1 cellular context compared by ENCODE assay signal in genomic region chr2:181411105-181411849, GRCh38.
TF ChIP-seq lines count a peak whose summit lies in the region.

No MANE protein-coding gene starts in this region.

TF ChIP-seq in GM12878, 131 proteins besides CTCF, POLR2A, EP300 and RAD21 (continued from another document):
- TF ChIP-seq E2F8 (IDR thresholded peaks at IDR 0.05; ENCODE audit: low read depth, partially characterized antibody) = no peak
- no peak for TF ChIP-seq ZNF384 (IDR thresholded peaks at IDR 0.05; ENCODE audit: borderline replicate concordance, low read depth, low read length)
- TF ChIP-seq RBBP5 (conservative IDR thresholded peaks at IDR 0.05) = no peak
- peak; percentile 27; a peak in 1 of 4 replicates for TF ChIP-seq IKZF2 (IDR thresholded peaks at IDR 0.05)
- no peak for TF ChIP-seq HCFC1 (IDR thresholded peaks at IDR 0.05; ENCODE audit: low read length)
- peak; percentile 81; the same call in 1 of the 2 replicates for TF ChIP-seq TCF3 (IDR thresholded peaks at IDR 0.05; ENCODE audit: borderline replicate concordance, insufficient read depth, low read depth, low read length)
- 0 out of 2 replicates have a peak, but pooled peaks have one; percentile 40 for TF ChIP-seq NBN (IDR thresholded peaks at IDR 0.05)
- TF ChIP-seq CHD2 (IDR thresholded peaks at IDR 0.05; ENCODE audit: borderline replicate concordance, low read depth, low read length) = peak; percentile 64; the same call in 1 of the 2 replicates
- TF ChIP-seq, protein P1, sequence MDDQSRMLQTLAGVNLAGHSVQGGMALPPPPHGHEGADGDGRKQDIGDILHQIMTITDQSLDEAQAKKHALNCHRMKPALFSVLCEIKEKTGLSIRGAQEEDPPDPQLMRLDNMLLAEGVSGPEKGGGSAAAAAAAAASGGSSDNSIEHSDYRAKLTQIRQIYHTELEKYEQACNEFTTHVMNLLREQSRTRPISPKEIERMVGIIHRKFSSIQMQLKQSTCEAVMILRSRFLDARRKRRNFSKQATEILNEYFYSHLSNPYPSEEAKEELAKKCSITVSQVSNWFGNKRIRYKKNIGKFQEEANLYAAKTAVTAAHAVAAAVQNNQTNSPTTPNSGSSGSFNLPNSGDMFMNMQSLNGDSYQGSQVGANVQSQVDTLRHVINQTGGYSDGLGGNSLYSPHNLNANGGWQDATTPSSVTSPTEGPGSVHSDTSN (IDR thresholded peaks at IDR 0.05; ENCODE audit: insufficient replicate concordance, low read depth, low read length) = no peak
- no peak for TF ChIP-seq POLR2AphosphoS2 (IDR thresholded peaks at IDR 0.05; ENCODE audit: low read depth, low read length)
- peak; percentile 76 for TF ChIP-seq MEF2B (IDR thresholded peaks at IDR 0.05; ENCODE audit: partially characterized antibody, poor library complexity, severe bottlenecking)
- TF ChIP-seq, protein P2, sequence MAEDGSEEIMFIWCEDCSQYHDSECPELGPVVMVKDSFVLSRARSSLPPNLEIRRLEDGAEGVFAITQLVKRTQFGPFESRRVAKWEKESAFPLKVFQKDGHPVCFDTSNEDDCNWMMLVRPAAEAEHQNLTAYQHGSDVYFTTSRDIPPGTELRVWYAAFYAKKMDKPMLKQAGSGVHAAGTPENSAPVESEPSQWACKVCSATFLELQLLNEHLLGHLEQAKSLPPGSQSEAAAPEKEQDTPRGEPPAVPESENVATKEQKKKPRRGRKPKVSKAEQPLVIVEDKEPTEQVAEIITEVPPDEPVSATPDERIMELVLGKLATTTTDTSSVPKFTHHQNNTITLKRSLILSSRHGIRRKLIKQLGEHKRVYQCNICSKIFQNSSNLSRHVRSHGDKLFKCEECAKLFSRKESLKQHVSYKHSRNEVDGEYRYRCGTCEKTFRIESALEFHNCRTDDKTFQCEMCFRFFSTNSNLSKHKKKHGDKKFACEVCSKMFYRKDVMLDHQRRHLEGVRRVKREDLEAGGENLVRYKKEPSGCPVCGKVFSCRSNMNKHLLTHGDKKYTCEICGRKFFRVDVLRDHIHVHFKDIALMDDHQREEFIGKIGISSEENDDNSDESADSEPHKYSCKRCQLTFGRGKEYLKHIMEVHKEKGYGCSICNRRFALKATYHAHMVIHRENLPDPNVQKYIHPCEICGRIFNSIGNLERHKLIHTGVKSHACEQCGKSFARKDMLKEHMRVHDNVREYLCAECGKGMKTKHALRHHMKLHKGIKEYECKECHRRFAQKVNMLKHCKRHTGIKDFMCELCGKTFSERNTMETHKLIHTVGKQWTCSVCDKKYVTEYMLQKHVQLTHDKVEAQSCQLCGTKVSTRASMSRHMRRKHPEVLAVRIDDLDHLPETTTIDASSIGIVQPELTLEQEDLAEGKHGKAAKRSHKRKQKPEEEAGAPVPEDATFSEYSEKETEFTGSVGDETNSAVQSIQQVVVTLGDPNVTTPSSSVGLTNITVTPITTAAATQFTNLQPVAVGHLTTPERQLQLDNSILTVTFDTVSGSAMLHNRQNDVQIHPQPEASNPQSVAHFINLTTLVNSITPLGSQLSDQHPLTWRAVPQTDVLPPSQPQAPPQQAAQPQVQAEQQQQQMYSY (CRISPR knock-in tag; IDR thresholded peaks at IDR 0.05) = no peak
- TF ChIP-seq BCL3 (IDR thresholded peaks at IDR 0.05; ENCODE audit: borderline replicate concordance, insufficient read depth, low read depth, low read length, poor library complexity, severe bottlenecking) = no peak
- TF ChIP-seq FOXK2 (IDR thresholded peaks at IDR 0.05) = no peak
- no peak for TF ChIP-seq SPI1 (IDR thresholded peaks at IDR 0.05; ENCODE audit: borderline replicate concordance, insufficient read depth, low read depth, low read length)
- TF ChIP-seq TCF12 (IDR thresholded peaks at IDR 0.05; ENCODE audit: low read depth, low read length) = peak; percentile 90
- TF ChIP-seq DPF2 (IDR thresholded peaks at IDR 0.05) = 0 out of 2 replicates have a peak, but pooled peaks have one; percentile 39
- TF ChIP-seq ESRRA (IDR thresholded peaks at IDR 0.05; ENCODE audit: low read length) = no peak
- TF ChIP-seq PML (IDR thresholded peaks at IDR 0.05; ENCODE audit: low read length) = no peak
- TF ChIP-seq SMC3 (IDR thresholded peaks at IDR 0.05; ENCODE audit: borderline replicate concordance, low read length) = no peak
- no peak for TF ChIP-seq FOS (IDR thresholded peaks at IDR 0.05; ENCODE audit: borderline replicate concordance, extremely low read depth, insufficient read length)
- TF ChIP-seq TAF1 (IDR thresholded peaks at IDR 0.05; ENCODE audit: borderline replicate concordance, low read depth, low read length) = no peak
- TF ChIP-seq HDGF (IDR thresholded peaks at IDR 0.05) = no peak
- TF ChIP-seq ZBTB40 (IDR thresholded peaks at IDR 0.05; ENCODE audit: borderline replicate concordance) = no peak
- no peak for TF ChIP-seq NFXL1 (IDR thresholded peaks at IDR 0.05; ENCODE audit: borderline replicate concordance)
- 0 out of 2 replicates have a peak, but pooled peaks have one; percentile 14 for TF ChIP-seq BCL11A (IDR thresholded peaks at IDR 0.05; ENCODE audit: low read depth, low read length)
- TF ChIP-seq, protein P3, sequence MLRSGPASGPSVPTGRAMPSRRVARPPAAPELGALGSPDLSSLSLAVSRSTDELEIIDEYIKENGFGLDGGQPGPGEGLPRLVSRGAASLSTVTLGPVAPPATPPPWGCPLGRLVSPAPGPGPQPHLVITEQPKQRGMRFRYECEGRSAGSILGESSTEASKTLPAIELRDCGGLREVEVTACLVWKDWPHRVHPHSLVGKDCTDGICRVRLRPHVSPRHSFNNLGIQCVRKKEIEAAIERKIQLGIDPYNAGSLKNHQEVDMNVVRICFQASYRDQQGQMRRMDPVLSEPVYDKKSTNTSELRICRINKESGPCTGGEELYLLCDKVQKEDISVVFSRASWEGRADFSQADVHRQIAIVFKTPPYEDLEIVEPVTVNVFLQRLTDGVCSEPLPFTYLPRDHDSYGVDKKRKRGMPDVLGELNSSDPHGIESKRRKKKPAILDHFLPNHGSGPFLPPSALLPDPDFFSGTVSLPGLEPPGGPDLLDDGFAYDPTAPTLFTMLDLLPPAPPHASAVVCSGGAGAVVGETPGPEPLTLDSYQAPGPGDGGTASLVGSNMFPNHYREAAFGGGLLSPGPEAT (IDR thresholded peaks at IDR 0.05; ENCODE audit: low read depth) = no peak
- peak; percentile 46; the same call in 1 of the 2 replicates for TF ChIP-seq IKZF1 (conservative IDR thresholded peaks at IDR 0.05)
- no peak for TF ChIP-seq CREB1 (IDR thresholded peaks at IDR 0.05; ENCODE audit: low read depth)
- no peak for TF ChIP-seq SUZ12 (IDR thresholded peaks at IDR 0.05; ENCODE audit: unreplicated experiment)
- no peak for TF ChIP-seq SRF (IDR thresholded peaks at IDR 0.05; ENCODE audit: low read depth in 2 of 2, low read length in 2 of 2)
- TF ChIP-seq SREBF1 (IDR thresholded peaks at IDR 0.05; ENCODE audit: low read length) = no peak
- TF ChIP-seq ATF3 (IDR thresholded peaks at IDR 0.05; ENCODE audit: borderline replicate concordance, extremely low read depth, low read depth, low read length) = no peak
- no peak for TF ChIP-seq ZZZ3 (IDR thresholded peaks at IDR 0.05; ENCODE audit: control insufficient read depth, insufficient read length, low read depth)
- TF ChIP-seq SMAD1 (IDR thresholded peaks at IDR 0.05; ENCODE audit: low read depth, partially characterized antibody) = no peak
- no peak for TF ChIP-seq ATF7 (IDR thresholded peaks at IDR 0.05; ENCODE audit: low read depth)
- no peak for TF ChIP-seq ZNF207 (IDR thresholded peaks at IDR 0.05; ENCODE audit: borderline replicate concordance)
- TF ChIP-seq, protein P4, sequence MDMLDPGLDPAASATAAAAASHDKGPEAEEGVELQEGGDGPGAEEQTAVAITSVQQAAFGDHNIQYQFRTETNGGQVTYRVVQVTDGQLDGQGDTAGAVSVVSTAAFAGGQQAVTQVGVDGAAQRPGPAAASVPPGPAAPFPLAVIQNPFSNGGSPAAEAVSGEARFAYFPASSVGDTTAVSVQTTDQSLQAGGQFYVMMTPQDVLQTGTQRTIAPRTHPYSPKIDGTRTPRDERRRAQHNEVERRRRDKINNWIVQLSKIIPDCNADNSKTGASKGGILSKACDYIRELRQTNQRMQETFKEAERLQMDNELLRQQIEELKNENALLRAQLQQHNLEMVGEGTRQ (IDR thresholded peaks at IDR 0.05; ENCODE audit: borderline replicate concordance, low read depth, low read length) = no peak
- no peak for TF ChIP-seq STAT1 (conservative IDR thresholded peaks at IDR 0.05)
- TF ChIP-seq, protein P5, sequence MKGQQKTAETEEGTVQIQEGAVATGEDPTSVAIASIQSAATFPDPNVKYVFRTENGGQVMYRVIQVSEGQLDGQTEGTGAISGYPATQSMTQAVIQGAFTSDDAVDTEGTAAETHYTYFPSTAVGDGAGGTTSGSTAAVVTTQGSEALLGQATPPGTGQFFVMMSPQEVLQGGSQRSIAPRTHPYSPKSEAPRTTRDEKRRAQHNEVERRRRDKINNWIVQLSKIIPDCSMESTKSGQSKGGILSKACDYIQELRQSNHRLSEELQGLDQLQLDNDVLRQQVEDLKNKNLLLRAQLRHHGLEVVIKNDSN (IDR thresholded peaks at IDR 0.05; ENCODE audit: borderline replicate concordance, extremely low read length, insufficient read depth, low read depth, low read length) = no peak
- TF ChIP-seq SREBF2 (IDR thresholded peaks at IDR 0.05; ENCODE audit: low read length) = no peak
